ENCODE assay signal across 8 cellular contexts in genomic region chr14:24734917-24735500, GRCh38.
DNase-seq lines count a peak whose midpoint lies in the region; ATAC-seq and TF ChIP-seq lines count a peak whose summit lies in the region.

No MANE protein-coding gene starts in this region.

- H3K4me3 Mint-ChIP-seq in nephron progenitor cell, result no peak overlapping the region

- CTCF ChIA-PET in AG04449 (lab: Yijun Ruan, JAX) (no interaction called here), SK-N-SH (lab: Yijun Ruan, JAX) (interaction anchor here (0.6 to 7.0 kb wide), 9 partner anchors 9 to 391 kb away, joined by 3 to 39 read pairs (median 3); no protein-coding TSS in a partner anchor)

- no peaks in the 10 kb centered on the region for H3K36me3 Mint-ChIP-seq in nephron progenitor cell (ENCODE audit: low read depth)

- WGBS in SK-N-SH (ENCODE audit: low lambda C conversion rate), result 3% methylated on average over 9 of the region's 9 CpGs

- TF ChIP-seq RAD21 in SK-N-SH (IDR thresholded peaks at IDR 0.05; ENCODE audit: low read length), result peak; percentile 50

- H3F3A ChIP-seq in SK-N-SH (replicated peaks; ENCODE audit: insufficient read depth), result no peaks in the 10 kb centered on the region

- no peaks in the 10 kb centered on the region for H3K4me1 ChIP-seq in SK-N-SH (ENCODE audit: control insufficient read depth in 1 of 2, insufficient read depth in 2 of 2, low read depth in 1 of 2, low read length in 1 of 2)
- no peaks in the 10 kb centered on the region for H3K4me1 ChIP-seq in effector memory CD4-positive, alpha-beta T cell (ENCODE audit: control insufficient read depth, insufficient read depth, low read length, poor library complexity, severe bottlenecking)

- H2AFZ ChIP-seq in SK-N-SH (ENCODE audit: low read depth), result no peak overlapping the region

- no peak for TF ChIP-seq EP300 in SK-N-SH (IDR thresholded peaks at IDR 0.05; ENCODE audit: borderline replicate concordance in 1 of 2, low read depth in 1 of 2, low read length in 1 of 2)

- H3K27ac ChIP-seq in SK-N-SH (ENCODE audit: low read depth in 2 of 2, low read length in 1 of 2), result no peak overlapping the region
- H3K27ac ChIP-seq in effector memory CD4-positive, alpha-beta T cell (ENCODE audit: insufficient read depth, low read length, poor library complexity, severe bottlenecking), result no peak overlapping the region

- H3K27me3 Mint-ChIP-seq in nephron progenitor cell (ENCODE audit: low read depth, poor library complexity), result no peaks in the 10 kb centered on the region

- TF ChIP-seq CTCF in AG04449 (IDR thresholded peaks at IDR 0.05; ENCODE audit: insufficient read depth, low read length, missing control alignments), result peak; percentile 40
- TF ChIP-seq CTCF in GM12872 (IDR thresholded peaks at IDR 0.05; ENCODE audit: insufficient read depth, low read depth, low read length), result peak; percentile 71
- peak; percentile 84 for TF ChIP-seq CTCF in SK-N-SH (IDR thresholded peaks at IDR 0.05)
- peak; percentile 85 for TF ChIP-seq CTCF in nephron progenitor cell (IDR thresholded peaks at IDR 0.05)

- POLR2A ChIA-PET in AG04449 (lab: Yijun Ruan, JAX), result no interaction called here
- POLR2A ChIA-PET in SK-N-SH (lab: Yijun Ruan, JAX), result no interaction called here

- no peak for ATAC-seq in HG03039 (IDR thresholded peaks at IDR 0.05; ENCODE audit: unreplicated experiment)

- H3K4me3 ChIP-seq in AG04449 (ENCODE audit: low read depth, low read length) (no peak overlapping the region), SK-N-SH (ENCODE audit: low read depth in 2 of 2, low read length in 1 of 2) (no peak overlapping the region; a peak in 1 of 4 replicates)
- H3K4me3 ChIP-seq in effector memory CD4-positive, alpha-beta T cell (ENCODE audit: insufficient read depth, low read depth, low read length, poor library complexity, severe bottlenecking), result no peak overlapping the region

- H3K27me3 ChIP-seq in SK-N-SH (ENCODE audit: insufficient read depth), result no peaks in the 10 kb centered on the region
- H3K27me3 ChIP-seq in effector memory CD4-positive, alpha-beta T cell (replicated peaks; ENCODE audit: control insufficient read depth, insufficient read depth, low read length, poor library complexity, severe bottlenecking), result no peaks in the 10 kb centered on the region

- no peaks in the 10 kb centered on the region for H3K9me3 ChIP-seq in SK-N-SH
- H3K9me3 ChIP-seq in effector memory CD4-positive, alpha-beta T cell (ENCODE audit: control insufficient read depth, low read length), result no peaks in the 10 kb centered on the region

- H3K9me2 ChIP-seq in SK-N-SH, result no peaks in the 10 kb centered on the region

- no peaks in the 10 kb centered on the region for H3K4me1 Mint-ChIP-seq in nephron progenitor cell

- no peak overlapping the region for H3K4me2 ChIP-seq in SK-N-SH

- H4K20me1 ChIP-seq in SK-N-SH (ENCODE audit: insufficient read depth), result no peaks in the 10 kb centered on the region

- H3K27ac Mint-ChIP-seq in nephron progenitor cell, result no peak overlapping the region

- no peak for DNase-seq in AG04449 (ENCODE audit: low read depth, low spot score)
- peak; percentile 68 for DNase-seq in NCI-H146 (lab: John Stamatoyannopoulos, UW)
- DNase-seq in SK-N-SH, result peak; percentile 14
- peak; percentile 85 for DNase-seq in fibroblast of peridontal ligament (ENCODE audit: extremely low read depth)
- peak; percentile 54 for DNase-seq in nephron progenitor cell
- no peak for DNase-seq in effector memory CD4-positive, alpha-beta T cell

- no peaks in the 10 kb centered on the region for H3K36me3 ChIP-seq in SK-N-SH (replicated peaks in 1 of 2; ENCODE audit: control insufficient read depth in 1 of 2, insufficient read depth in 2 of 2, low read length in 1 of 2)
- H3K36me3 ChIP-seq in effector memory CD4-positive, alpha-beta T cell (ENCODE audit: control insufficient read depth, insufficient read depth, low read length), result no peaks in the 10 kb centered on the region

- no peak overlapping the region for H3K9ac ChIP-seq in SK-N-SH

- no peaks in the 10 kb centered on the region for H3K79me2 ChIP-seq in SK-N-SH (ENCODE audit: insufficient read depth)

- no peaks in the 10 kb centered on the region for H3K9me3 Mint-ChIP-seq in nephron progenitor cell

TF ChIP-seq in SK-N-SH, 30 proteins besides CTCF, POLR2A, EP300 and RAD21:
- TF ChIP-seq EZH2phosphoT487 (IDR thresholded peaks at IDR 0.05; ENCODE audit: borderline replicate concordance, low read depth) (no peak), FOXJ3 (CRISPR knock-in tag; IDR thresholded peaks at IDR 0.05) (no peak), TAF1 (IDR thresholded peaks at IDR 0.05; ENCODE audit: borderline replicate concordance, low read depth, low read length) (no peak), SMC3 (IDR thresholded peaks at IDR 0.05; ENCODE audit: low read depth, low read length) (peak; percentile 34; the same call in 1 of the 2 replicates), CHD2 (IDR thresholded peaks at IDR 0.05; ENCODE audit: low read length, partially characterized antibody) (no peak), RXRA (IDR thresholded peaks at IDR 0.05; ENCODE audit: borderline replicate concordance, low read depth) (no peak), IRF3 (IDR thresholded peaks at IDR 0.05; ENCODE audit: low read depth, low read length) (no peak)
- TF ChIP-seq, protein P1, sequence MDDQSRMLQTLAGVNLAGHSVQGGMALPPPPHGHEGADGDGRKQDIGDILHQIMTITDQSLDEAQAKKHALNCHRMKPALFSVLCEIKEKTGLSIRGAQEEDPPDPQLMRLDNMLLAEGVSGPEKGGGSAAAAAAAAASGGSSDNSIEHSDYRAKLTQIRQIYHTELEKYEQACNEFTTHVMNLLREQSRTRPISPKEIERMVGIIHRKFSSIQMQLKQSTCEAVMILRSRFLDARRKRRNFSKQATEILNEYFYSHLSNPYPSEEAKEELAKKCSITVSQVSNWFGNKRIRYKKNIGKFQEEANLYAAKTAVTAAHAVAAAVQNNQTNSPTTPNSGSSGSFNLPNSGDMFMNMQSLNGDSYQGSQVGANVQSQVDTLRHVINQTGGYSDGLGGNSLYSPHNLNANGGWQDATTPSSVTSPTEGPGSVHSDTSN (IDR thresholded peaks at IDR 0.05), result no peak

Comparison
In these comparisons a context has a peak if more than half of its experiments do, and no peak if none do; other contexts are left out.
1. DNase-seq: peak in NCI-H146 (single experiment), SK-N-SH (single experiment), fibroblast of peridontal ligament (single experiment) and nephron progenitor cell (single experiment); none in AG04449 (single experiment) and effector memory CD4-positive, alpha-beta T cell (0 of 3).
2. Peak in every context shown above with its lines, with median percentiles within 50 percentile points of each other: CTCF ChIP-seq.